Comparison of ENCODE assay signal across 1 cellular context in the genomic region with DNA sequence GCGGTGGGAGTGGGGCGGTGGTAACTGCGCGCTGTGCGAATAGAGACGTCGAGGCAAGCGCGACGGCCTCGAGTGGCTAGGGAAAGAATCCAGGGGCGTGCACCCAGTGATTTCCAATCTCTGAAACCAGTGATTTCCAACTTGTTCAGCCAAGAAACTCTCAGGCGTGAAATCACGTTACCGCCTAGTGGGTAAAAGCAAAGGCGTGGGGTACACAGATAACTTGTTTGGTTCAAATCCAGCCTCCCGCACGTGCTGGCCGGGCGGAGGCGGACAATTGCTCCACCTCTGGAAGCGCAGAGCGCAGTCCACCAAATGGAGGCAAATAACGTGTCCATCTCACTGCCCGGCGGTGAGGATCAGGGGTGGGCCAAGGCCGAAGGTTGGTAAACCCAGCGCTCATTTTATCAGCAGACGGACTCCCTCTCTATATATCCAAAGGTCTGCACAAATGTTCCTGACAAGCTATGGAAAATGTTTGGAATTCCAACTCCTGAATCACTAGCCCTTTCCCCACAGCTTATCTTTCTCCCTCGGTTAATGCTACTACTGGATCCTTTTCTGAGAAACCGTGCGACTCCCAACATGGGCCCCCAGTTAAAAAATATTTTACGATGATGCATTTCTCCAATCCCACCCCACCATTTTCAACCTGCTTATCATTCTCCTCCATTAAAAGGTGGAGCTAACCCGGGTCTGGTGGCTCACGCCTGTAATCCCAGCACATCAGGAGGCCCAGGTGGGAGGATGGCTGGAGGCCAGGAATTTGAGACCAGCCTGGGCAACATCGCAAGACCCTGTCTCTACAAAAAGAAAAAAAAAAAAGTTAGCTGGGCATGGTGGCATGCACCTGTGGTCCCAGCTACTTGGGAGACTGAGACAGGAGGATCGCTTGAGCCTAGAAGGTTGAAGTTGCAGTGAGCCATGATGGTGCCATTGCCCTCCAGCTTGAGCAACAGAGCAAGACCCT.
TF ChIP-seq lines count a peak whose summit lies in the region.

No MANE protein-coding gene starts in this region.

TF ChIP-seq in HepG2, 621 proteins besides CTCF, POLR2A, EP300 and RAD21 (continued from another document and continues in another):
- peak; percentile 51; the same call in 1 of the 2 replicates for TF ChIP-seq SPEN (CRISPR knock-in tag; IDR thresholded peaks at IDR 0.05; ENCODE audit: low read depth)
- no peak for TF ChIP-seq PHF20 (CRISPR knock-in tag; IDR thresholded peaks at IDR 0.05)
- TF ChIP-seq ZBTB44 (CRISPR knock-in tag; IDR thresholded peaks at IDR 0.05) = 0 out of 2 replicates have a peak, but pooled peaks have one; percentile 53
- no peak; the same call in 1 of the 2 replicates for TF ChIP-seq IRF1 (CRISPR knock-in tag; IDR thresholded peaks at IDR 0.05; ENCODE audit: low read depth)
- TF ChIP-seq TP53 (CRISPR knock-in tag; conservative IDR thresholded peaks at IDR 0.05) = no peak
- TF ChIP-seq ZNF883 (CRISPR knock-in tag; IDR thresholded peaks at IDR 0.05; ENCODE audit: not compliant biosample characterization) = peak; percentile 70
- TF ChIP-seq SETDB1 (CRISPR knock-in tag; IDR thresholded peaks at IDR 0.05; ENCODE audit: borderline replicate concordance) = no peak
- no peak for TF ChIP-seq XRCC5 (optimal IDR thresholded peaks at IDR 0.05; ENCODE audit: low read length)
- TF ChIP-seq ZNF451 (CRISPR knock-in tag; IDR thresholded peaks at IDR 0.05) = no peak
- TF ChIP-seq, protein P1, sequence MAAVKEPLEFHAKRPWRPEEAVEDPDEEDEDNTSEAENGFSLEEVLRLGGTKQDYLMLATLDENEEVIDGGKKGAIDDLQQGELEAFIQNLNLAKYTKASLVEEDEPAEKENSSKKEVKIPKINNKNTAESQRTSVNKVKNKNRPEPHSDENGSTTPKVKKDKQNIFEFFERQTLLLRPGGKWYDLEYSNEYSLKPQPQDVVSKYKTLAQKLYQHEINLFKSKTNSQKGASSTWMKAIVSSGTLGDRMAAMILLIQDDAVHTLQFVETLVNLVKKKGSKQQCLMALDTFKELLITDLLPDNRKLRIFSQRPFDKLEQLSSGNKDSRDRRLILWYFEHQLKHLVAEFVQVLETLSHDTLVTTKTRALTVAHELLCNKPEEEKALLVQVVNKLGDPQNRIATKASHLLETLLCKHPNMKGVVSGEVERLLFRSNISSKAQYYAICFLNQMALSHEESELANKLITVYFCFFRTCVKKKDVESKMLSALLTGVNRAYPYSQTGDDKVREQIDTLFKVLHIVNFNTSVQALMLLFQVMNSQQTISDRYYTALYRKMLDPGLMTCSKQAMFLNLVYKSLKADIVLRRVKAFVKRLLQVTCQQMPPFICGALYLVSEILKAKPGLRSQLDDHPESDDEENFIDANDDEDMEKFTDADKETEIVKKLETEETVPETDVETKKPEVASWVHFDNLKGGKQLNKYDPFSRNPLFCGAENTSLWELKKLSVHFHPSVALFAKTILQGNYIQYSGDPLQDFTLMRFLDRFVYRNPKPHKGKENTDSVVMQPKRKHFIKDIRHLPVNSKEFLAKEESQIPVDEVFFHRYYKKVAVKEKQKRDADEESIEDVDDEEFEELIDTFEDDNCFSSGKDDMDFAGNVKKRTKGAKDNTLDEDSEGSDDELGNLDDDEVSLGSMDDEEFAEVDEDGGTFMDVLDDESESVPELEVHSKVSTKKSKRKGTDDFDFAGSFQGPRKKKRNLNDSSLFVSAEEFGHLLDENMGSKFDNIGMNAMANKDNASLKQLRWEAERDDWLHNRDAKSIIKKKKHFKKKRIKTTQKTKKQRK (IDR thresholded peaks at IDR 0.05; ENCODE audit: low read length) = no peak
- TF ChIP-seq, protein P2, sequence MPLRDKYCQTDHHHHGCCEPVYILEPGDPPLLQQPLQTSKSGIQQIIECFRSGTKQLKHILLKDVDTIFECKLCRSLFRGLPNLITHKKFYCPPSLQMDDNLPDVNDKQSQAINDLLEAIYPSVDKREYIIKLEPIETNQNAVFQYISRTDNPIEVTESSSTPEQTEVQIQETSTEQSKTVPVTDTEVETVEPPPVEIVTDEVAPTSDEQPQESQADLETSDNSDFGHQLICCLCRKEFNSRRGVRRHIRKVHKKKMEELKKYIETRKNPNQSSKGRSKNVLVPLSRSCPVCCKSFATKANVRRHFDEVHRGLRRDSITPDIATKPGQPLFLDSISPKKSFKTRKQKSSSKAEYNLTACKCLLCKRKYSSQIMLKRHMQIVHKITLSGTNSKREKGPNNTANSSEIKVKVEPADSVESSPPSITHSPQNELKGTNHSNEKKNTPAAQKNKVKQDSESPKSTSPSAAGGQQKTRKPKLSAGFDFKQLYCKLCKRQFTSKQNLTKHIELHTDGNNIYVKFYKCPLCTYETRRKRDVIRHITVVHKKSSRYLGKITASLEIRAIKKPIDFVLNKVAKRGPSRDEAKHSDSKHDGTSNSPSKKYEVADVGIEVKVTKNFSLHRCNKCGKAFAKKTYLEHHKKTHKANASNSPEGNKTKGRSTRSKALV (CRISPR knock-in tag; IDR thresholded peaks at IDR 0.05) = peak; percentile 77; the same call in 1 of the 2 replicates
- no peak for TF ChIP-seq SIX4 (CRISPR knock-in tag; IDR thresholded peaks at IDR 0.05)
- TF ChIP-seq, protein P3, sequence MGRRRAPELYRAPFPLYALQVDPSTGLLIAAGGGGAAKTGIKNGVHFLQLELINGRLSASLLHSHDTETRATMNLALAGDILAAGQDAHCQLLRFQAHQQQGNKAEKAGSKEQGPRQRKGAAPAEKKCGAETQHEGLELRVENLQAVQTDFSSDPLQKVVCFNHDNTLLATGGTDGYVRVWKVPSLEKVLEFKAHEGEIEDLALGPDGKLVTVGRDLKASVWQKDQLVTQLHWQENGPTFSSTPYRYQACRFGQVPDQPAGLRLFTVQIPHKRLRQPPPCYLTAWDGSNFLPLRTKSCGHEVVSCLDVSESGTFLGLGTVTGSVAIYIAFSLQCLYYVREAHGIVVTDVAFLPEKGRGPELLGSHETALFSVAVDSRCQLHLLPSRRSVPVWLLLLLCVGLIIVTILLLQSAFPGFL (CRISPR knock-in tag; IDR thresholded peaks at IDR 0.05) = no peak
- no peak for TF ChIP-seq HNF1A (IDR thresholded peaks at IDR 0.05; ENCODE audit: low read depth)
- no peak for TF ChIP-seq HNF1A (CRISPR knock-in tag; IDR thresholded peaks at IDR 0.05; ENCODE audit: borderline replicate concordance)
- TF ChIP-seq ASH2L (IDR thresholded peaks at IDR 0.05; ENCODE audit: insufficient read length, low read depth, low read length) = peak; percentile 27
- TF ChIP-seq, protein P4, sequence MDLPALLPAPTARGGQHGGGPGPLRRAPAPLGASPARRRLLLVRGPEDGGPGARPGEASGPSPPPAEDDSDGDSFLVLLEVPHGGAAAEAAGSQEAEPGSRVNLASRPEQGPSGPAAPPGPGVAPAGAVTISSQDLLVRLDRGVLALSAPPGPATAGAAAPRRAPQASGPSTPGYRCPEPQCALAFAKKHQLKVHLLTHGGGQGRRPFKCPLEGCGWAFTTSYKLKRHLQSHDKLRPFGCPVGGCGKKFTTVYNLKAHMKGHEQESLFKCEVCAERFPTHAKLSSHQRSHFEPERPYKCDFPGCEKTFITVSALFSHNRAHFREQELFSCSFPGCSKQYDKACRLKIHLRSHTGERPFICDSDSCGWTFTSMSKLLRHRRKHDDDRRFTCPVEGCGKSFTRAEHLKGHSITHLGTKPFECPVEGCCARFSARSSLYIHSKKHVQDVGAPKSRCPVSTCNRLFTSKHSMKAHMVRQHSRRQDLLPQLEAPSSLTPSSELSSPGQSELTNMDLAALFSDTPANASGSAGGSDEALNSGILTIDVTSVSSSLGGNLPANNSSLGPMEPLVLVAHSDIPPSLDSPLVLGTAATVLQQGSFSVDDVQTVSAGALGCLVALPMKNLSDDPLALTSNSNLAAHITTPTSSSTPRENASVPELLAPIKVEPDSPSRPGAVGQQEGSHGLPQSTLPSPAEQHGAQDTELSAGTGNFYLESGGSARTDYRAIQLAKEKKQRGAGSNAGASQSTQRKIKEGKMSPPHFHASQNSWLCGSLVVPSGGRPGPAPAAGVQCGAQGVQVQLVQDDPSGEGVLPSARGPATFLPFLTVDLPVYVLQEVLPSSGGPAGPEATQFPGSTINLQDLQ (CRISPR knock-in tag; IDR thresholded peaks at IDR 0.05) = no peak
- TF ChIP-seq GPN1 (CRISPR knock-in tag; IDR thresholded peaks at IDR 0.05; ENCODE audit: borderline replicate concordance) = no peak
- TF ChIP-seq ZNF180 (CRISPR knock-in tag; IDR thresholded peaks at IDR 0.05; ENCODE audit: borderline replicate concordance, low read depth) = no peak
- TF ChIP-seq TBX3 (IDR thresholded peaks at IDR 0.05; ENCODE audit: borderline replicate concordance) = no peak
- TF ChIP-seq SOX5 (CRISPR knock-in tag; IDR thresholded peaks at IDR 0.05; ENCODE audit: borderline replicate concordance) = peak; percentile 23; the same call in 1 of the 2 replicates
- no peak for TF ChIP-seq NR2F1 (CRISPR knock-in tag; IDR thresholded peaks at IDR 0.05)
- TF ChIP-seq KLF15 (CRISPR knock-in tag; IDR thresholded peaks at IDR 0.05; ENCODE audit: borderline replicate concordance) = no peak
- TF ChIP-seq MAF1 (CRISPR knock-in tag; IDR thresholded peaks at IDR 0.05; ENCODE audit: borderline replicate concordance) = no peak
- no peak for TF ChIP-seq ZNF556 (CRISPR knock-in tag; IDR thresholded peaks at IDR 0.05; ENCODE audit: borderline replicate concordance)
- TF ChIP-seq ZNF281 (CRISPR knock-in tag; IDR thresholded peaks at IDR 0.05; ENCODE audit: borderline replicate concordance) = no peak
- peak; percentile 27; the same call in 1 of the 2 replicates for TF ChIP-seq MTF1 (CRISPR knock-in tag; IDR thresholded peaks at IDR 0.05)
- TF ChIP-seq NFKB2 (CRISPR knock-in tag; IDR thresholded peaks at IDR 0.05; ENCODE audit: borderline replicate concordance) = peak; percentile 83
- TF ChIP-seq ZNF326 (CRISPR knock-in tag; IDR thresholded peaks at IDR 0.05; ENCODE audit: borderline replicate concordance) = no peak
- TF ChIP-seq KDM1A (CRISPR knock-in tag; IDR thresholded peaks at IDR 0.05) = 0 out of 2 replicates have a peak, but pooled peaks have one; percentile 33
- no peak; the same call in none of the 2 replicates for TF ChIP-seq ZNF563 (CRISPR knock-in tag; IDR thresholded peaks at IDR 0.05)
- peak; percentile 72 for TF ChIP-seq SP5 (CRISPR knock-in tag; IDR thresholded peaks at IDR 0.05; ENCODE audit: borderline replicate concordance, low read depth)
